8 cellular contexts compared by ENCODE assay signal in genomic region chr18:32530947-32531651, GRCh38.
DNase-seq lines count a peak whose midpoint lies in the region; ATAC-seq and TF ChIP-seq lines count a peak whose summit lies in the region.

No MANE protein-coding gene starts in this region.

- H3K4me1 ChIP-seq in right cardiac atrium (ENCODE audit: control insufficient read depth, insufficient read depth, low read length) (no peaks in the 10 kb centered on the region), spleen (no peaks in the 10 kb centered on the region)

- no peak for TF ChIP-seq POLR2A in spleen (IDR thresholded peaks at IDR 0.05)

- H3K27ac Mint-ChIP-seq in endothelial cell (ENCODE audit: unreplicated experiment), result no peak overlapping the region

- WGBS in right cardiac atrium, result 70% methylated on average over 3 of the region's 3 CpGs
- WGBS in spleen, 5 donors, result 36 to 51% (median 40%) methylated on average over 3 of the region's 3 CpGs

- H3K4me1 Mint-ChIP-seq in endothelial cell (ENCODE audit: unreplicated experiment), result no peaks in the 10 kb centered on the region

- H3K36me3 ChIP-seq in spleen, result no peaks in the 10 kb centered on the region

- no peaks in the 10 kb centered on the region for H3K27me3 Mint-ChIP-seq in endothelial cell (ENCODE audit: unreplicated experiment)

- intact Hi-C loops in left cardiac atrium (cut with DNase I) (no loop called here), right cardiac atrium (cut with DNase I) (no loop called here), left colon (cut with DNase I, micrococcal nuclease) (no loop called here), spleen (cut with DNase I; ENCODE audit: low total_unique reads) (no loop called here)

- ATAC-seq in left cardiac atrium, result peak; percentile 37 to 47
- ATAC-seq in right cardiac atrium, result no peak
- ATAC-seq in HG03064 (IDR thresholded peaks at IDR 0.05; ENCODE audit: low read depth, unreplicated experiment), result peak; percentile 73
- peak; percentile 94 for ATAC-seq in left colon

- DNase-seq in left cardiac atrium, result no peak
- DNase-seq in right cardiac atrium, result no peak
- DNase-seq in NOMO-1 treated with dmso at 0.1 percent for 144 hours (lab: John Stamatoyannopoulos, UW; ENCODE audit: unreplicated experiment), result peak; percentile 72
- no peak for DNase-seq in left colon
- no peak for DNase-seq in endothelial cell (ENCODE audit: low spot score)
- no peak for DNase-seq in spleen
- no peak for DNase-seq in cerebellum (ENCODE audit: low spot score)

- H3K9me3 ChIP-seq in right cardiac atrium (ENCODE audit: control insufficient read depth, low read length), result no peaks in the 10 kb centered on the region
- no peaks in the 10 kb centered on the region for H3K9me3 ChIP-seq in spleen

- no peaks in the 10 kb centered on the region for H3K9me3 Mint-ChIP-seq in endothelial cell (ENCODE audit: unreplicated experiment)

- no peak overlapping the region for H3K27ac ChIP-seq in right cardiac atrium (ENCODE audit: low read length)
- H3K27ac ChIP-seq in spleen, result no peak overlapping the region

- H3K36me3 Mint-ChIP-seq in endothelial cell (ENCODE audit: low read depth, unreplicated experiment), result no peaks in the 10 kb centered on the region

- H3K27me3 ChIP-seq in right cardiac atrium (ENCODE audit: control insufficient read depth, insufficient read depth), result no peaks in the 10 kb centered on the region
- no peaks in the 10 kb centered on the region for H3K27me3 ChIP-seq in spleen (replicated peaks in 1 of 7)

- TF ChIP-seq CTCF in endothelial cell (IDR thresholded peaks at IDR 0.05; ENCODE audit: unreplicated experiment) (no peak), spleen (IDR thresholded peaks at IDR 0.05 in 8 of 11, conservative IDR thresholded peaks at IDR 0.05 in 3 of 11) (no peak)

- H3K4me3 ChIP-seq in right cardiac atrium (ENCODE audit: low read length), result no peak overlapping the region
- H3K4me3 ChIP-seq in spleen, result no peak overlapping the region

- no peak overlapping the region for H3K4me3 Mint-ChIP-seq in endothelial cell (ENCODE audit: unreplicated experiment)

Comparison
In these comparisons a context has a peak if more than half of its experiments do, and no peak if none do; other contexts are left out.
1. ATAC-seq: peak in left cardiac atrium (2 of 2), HG03064 (single experiment) and left colon (single experiment); none in right cardiac atrium (0 of 2).